9 cellular contexts compared by ENCODE assay signal in genomic region chr1:231417503-231417902, GRCh38. TPM values are rescaled to one million over a fixed set of nuclear protein-coding genes. Genes with fewer than 3 reads are reported as not detected.
DNase-seq lines count a peak whose midpoint lies in the region; ATAC-seq and TF ChIP-seq lines count a peak whose summit lies in the region.
"Had no signal": no experiment of that assay in that cellular context is flagged by ENCODE, and none has a peak within 500 bp of the region (broad histone marks: within the 10 kb centered on the region; RNA-seq: fewer than 3 reads in every experiment).

No MANE protein-coding gene starts in this region.

- H3K9me3 Mint-ChIP-seq in activated T-helper 17 cell treated with anti-CD3 and anti-CD28 coated beads, Interleukin-2, amount 50 U/mL, for 72 hours, result no peaks in the 10 kb centered on the region

- no peaks in the 10 kb centered on the region for H3K9me3 ChIP-seq in heart right ventricle
- H3K9me3 ChIP-seq in upper lobe of right lung, result no peaks in the 10 kb centered on the region

- TF ChIP-seq CTCF in heart right ventricle (IDR thresholded peaks at IDR 0.05), result no peak
- TF ChIP-seq CTCF in kidney epithelial cell (IDR thresholded peaks at IDR 0.05; ENCODE audit: insufficient read depth, low read length, poor library complexity, severe bottlenecking), result no peak
- TF ChIP-seq CTCF in upper lobe of right lung (IDR thresholded peaks at IDR 0.05), result no peak

- no peaks in the 10 kb centered on the region for H3K27me3 Mint-ChIP-seq in activated T-helper 17 cell treated with anti-CD3 and anti-CD28 coated beads, Interleukin-2, amount 50 U/mL, for 72 hours

- no peak overlapping the region for H3K27ac Mint-ChIP-seq in activated T-helper 17 cell treated with anti-CD3 and anti-CD28 coated beads, Interleukin-2, amount 50 U/mL, for 72 hours

- peaks cover 49% of the 10 kb centered on the region for H3K4me1 Mint-ChIP-seq in activated T-helper 17 cell treated with anti-CD3 and anti-CD28 coated beads, Interleukin-2, amount 50 U/mL, for 72 hours

- H3K27me3 ChIP-seq in heart right ventricle (no peaks in the 10 kb centered on the region), kidney epithelial cell (ENCODE audit: control insufficient read depth, insufficient read depth, low read length) (no peaks in the 10 kb centered on the region), upper lobe of right lung (no peaks in the 10 kb centered on the region)

- H3K4me3 Mint-ChIP-seq in activated T-helper 17 cell treated with anti-CD3 and anti-CD28 coated beads, Interleukin-2, amount 50 U/mL, for 72 hours, result peak overlapping the region; percentile 90

- H3K36me3 Mint-ChIP-seq in activated T-helper 17 cell treated with anti-CD3 and anti-CD28 coated beads, Interleukin-2, amount 50 U/mL, for 72 hours (ENCODE audit: low read depth), result peaks cover 87% of the 10 kb centered on the region

- ATAC-seq in heart right ventricle, result no peak
- no peak for ATAC-seq in left cardiac atrium
- ATAC-seq in activated T-helper 17 cell treated with anti-CD3 and anti-CD28 coated beads, Interleukin-2, amount 50 U/mL, for 72 hours (replicated peaks), result no peak
- no peak for ATAC-seq in upper lobe of right lung
- ATAC-seq in GM18867 (IDR thresholded peaks at IDR 0.05; ENCODE audit: unreplicated experiment), result no peak
- no peak for ATAC-seq in HG03520 (IDR thresholded peaks at IDR 0.05; ENCODE audit: unreplicated experiment)

- peaks cover 2 to 77% (median 63%) of the 10 kb centered on the region in 9 donors for H3K4me1 ChIP-seq in heart right ventricle
- H3K4me1 ChIP-seq in upper lobe of right lung, result peaks cover 53% of the 10 kb centered on the region

- H3K36me3 ChIP-seq in heart right ventricle (peaks cover 0 to 21% (median 0%) of the 10 kb centered on the region in 9 donors), kidney epithelial cell (ENCODE audit: control insufficient read depth, insufficient read depth, low read length) (no peaks in the 10 kb centered on the region), upper lobe of right lung (peaks cover 5% of the 10 kb centered on the region)

- H3K27ac ChIP-seq in heart right ventricle (peak overlapping the region in 6 of 10 donors; percentile 2 to 99 (median 62)), upper lobe of right lung (no peak overlapping the region)

- DNase-seq in heart right ventricle (no peak), left cardiac atrium (no peak), kidney epithelial cell (ENCODE audit: low read depth) (no peak), upper lobe of right lung (no peak)
- no peak for DNase-seq in effector CD8-positive, alpha-beta T cell (lab: John Stamatoyannopoulos, UW)
- DNase-seq: activated naive CD4-positive, alpha-beta T cell treated with anti-CD3 and anti-CD28 coated beads, Interleukin-2, amount 50 U/mL, for 16 hours had no signal

- peak overlapping the region; percentile 5 to 89 (median 76) for H3K4me3 ChIP-seq in heart right ventricle
- peak overlapping the region; percentile 7 for H3K4me3 ChIP-seq in kidney epithelial cell (ENCODE audit: low read depth, low read length)
- peak overlapping the region; percentile 9 for H3K4me3 ChIP-seq in upper lobe of right lung

- intact Hi-C loops in heart right ventricle (cut with DNase I) (loop anchor here in 3 of 10 donors (5.0 kb wide), 3 partner anchors 35 to 50 kb away; no protein-coding TSS in a partner anchor), left cardiac atrium (cut with DNase I) (loop anchor here in 1 of 2 donors (10.0 kb wide), 1 partner anchor 53 kb away; no protein-coding TSS in a partner anchor), upper lobe of right lung (cut with DNase I) (no loop called here)

- 40 to 44% methylated on average over 2 of the region's 2 CpGs for WGBS in heart right ventricle, 2 donors

RNA-seq across cellular contexts. Expression of gene EGLN1, which starts 4.6 kb away (rescaled TPM):
- 100 to 1,000 TPM in 1 of 10 donors, 10 to 100 TPM in 9; 62.0 to 104 (median 71.2) TPM for total RNA-seq in heart right ventricle
- 10 to 100 TPM; 13.0 to 20.8 TPM for polyA plus RNA-seq in heart right ventricle
- total RNA-seq in left cardiac atrium, result 10 to 100 TPM; 53.6 to 85.0 TPM
- total RNA-seq in activated T-helper 17 cell treated with anti-CD3 and anti-CD28 coated beads, Interleukin-2, amount 50 U/mL, for 72 hours, result 10 to 100 TPM; 26.5 to 27.3 TPM
- total RNA-seq in kidney epithelial cell, result 23.6 and 29.2 TPM in 2 replicates
- total RNA-seq in upper lobe of right lung, result 23.5 TPM

Comparison
In these comparisons a context has a peak if more than half of its experiments do, and no peak if none do; other contexts are left out.
1. H3K4me3 ChIP-seq: peak in every context shown above with its lines; median percentile 76 in heart right ventricle; 9 in upper lobe of right lung; 7 in kidney epithelial cell.